26 cellular contexts compared by ENCODE assay signal in the genomic region with DNA sequence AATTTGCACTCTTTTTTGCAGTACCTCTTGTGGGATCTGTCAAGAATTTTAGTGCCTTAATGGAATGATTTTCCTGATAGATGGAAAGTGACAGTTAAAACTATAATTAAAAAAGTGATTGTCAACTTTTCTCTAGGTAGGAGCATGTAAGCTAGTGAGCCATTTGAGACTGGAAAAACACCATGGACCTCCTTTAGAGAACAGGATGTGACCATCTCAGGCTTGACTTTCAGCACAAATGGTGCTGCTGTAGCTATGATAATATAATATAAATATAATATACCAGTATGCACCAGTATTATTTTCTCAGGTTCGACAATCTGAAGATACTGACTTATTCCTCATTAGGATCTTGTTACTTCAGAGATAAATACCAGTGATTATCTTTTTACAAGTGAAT.
"Had no signal": no experiment of that assay in that cellular context is flagged by ENCODE, and none has a peak within 500 bp of the region (broad histone marks: within the 10 kb centered on the region; RNA-seq: fewer than 3 reads in every experiment).

No MANE protein-coding gene starts in this region.

- H3K4me1 ChIP-seq: esophagus squamous epithelium, gastrocnemius medialis, psoas muscle, right atrium auricular region, suprapubic skin had no signal

- ATAC-seq: activated naive CD4-positive, alpha-beta T cell treated with anti-CD3 and anti-CD28 coated beads, Interleukin-2, amount 50 U/mL, for 72 hours; activated T-cell treated with anti-CD3 and anti-CD28 coated beads, Interleukin-2, amount 50 U/mL, for 4 hours; gastrocnemius medialis; left ventricle myocardium superior; naive thymus-derived CD8-positive, alpha-beta T cell; psoas muscle; SK-N-SH treated with all-trans-retinoic acid at 6 μM for 48 hours had no signal

- H3K27ac Mint-ChIP-seq: activated naive CD4-positive, alpha-beta T cell treated with anti-CD3 and anti-CD28 coated beads, Interleukin-2, amount 50 U/mL, for 72 hours; endodermal cell; mesothelial cell of epicardium; stimulated activated naive CD8-positive, alpha-beta T cell treated with anti-CD3 and anti-CD28 coated beads, Interleukin-15, Interleukin-2, amounts not matched to agents 100 ng/mL and 50 ng/mL, for 24 hours had no signal

- H3K4me3 Mint-ChIP-seq: activated CD4-positive, alpha-beta memory T cell treated with anti-CD3 and anti-CD28 coated beads, Interleukin-2, amount 10 ng/mL, durations not matched to agents 7 days and 5 days; activated T-cell treated with anti-CD3 and anti-CD28 coated beads, Interleukin-2, amount 50 U/mL, for 4 hours; endodermal cell; mesothelial cell of epicardium; naive thymus-derived CD8-positive, alpha-beta T cell; stimulated activated naive CD8-positive, alpha-beta T cell treated with anti-CD3 and anti-CD28 coated beads, Interleukin-15, Interleukin-2, amounts not matched to agents 100 ng/mL and 50 ng/mL, for 24 hours had no signal

- H3K36me3 ChIP-seq: ovary had no signal

- DNase-seq: activated CD4-positive, alpha-beta memory T cell treated with anti-CD3 and anti-CD28 coated beads, Interleukin-2, amount 10 ng/mL, durations not matched to agents 7 days and 5 days; activated CD4-positive, alpha-beta T cell treated with anti-CD3 and anti-CD28 coated beads for 1 hour; activated gamma-delta T cell; activated T-cell treated with anti-CD3 and anti-CD28 coated beads, Interleukin-2, amount 50 U/mL, for 4 hours; amygdala; endodermal cell; esophagus squamous epithelium; gastrocnemius medialis; hippocampal formation; kidney glomerular epithelial cell; left ventricle myocardium superior; mammary epithelial cell; naive thymus-derived CD8-positive, alpha-beta T cell; ovary; psoas muscle; spleen; stimulated activated CD4-positive, alpha-beta T cell treated with anti-CD3 and anti-CD28 coated beads, Interleukin-4, amount 100 ng/mL, for 1 hour; T-helper 9 cell had no signal

- H3K27me3 Mint-ChIP-seq: activated CD4-positive, alpha-beta memory T cell treated with anti-CD3 and anti-CD28 coated beads, Interleukin-2, amount 10 ng/mL, durations not matched to agents 7 days and 5 days; naive thymus-derived CD8-positive, alpha-beta T cell; stimulated activated naive CD8-positive, alpha-beta T cell treated with anti-CD3 and anti-CD28 coated beads, Interleukin-15, Interleukin-2, amounts not matched to agents 100 ng/mL and 50 ng/mL, for 24 hours had no signal

- H3K9me3 Mint-ChIP-seq: activated CD4-positive, alpha-beta memory T cell treated with anti-CD3 and anti-CD28 coated beads, Interleukin-2, amount 10 ng/mL, durations not matched to agents 7 days and 5 days; activated naive CD4-positive, alpha-beta T cell treated with anti-CD3 and anti-CD28 coated beads, Interleukin-2, amount 50 U/mL, for 72 hours; activated T-cell treated with anti-CD3 and anti-CD28 coated beads, Interleukin-2, amount 50 U/mL, for 4 hours; endodermal cell; mesothelial cell of epicardium; naive thymus-derived CD8-positive, alpha-beta T cell; stimulated activated naive CD8-positive, alpha-beta T cell treated with anti-CD3 and anti-CD28 coated beads, Interleukin-15, Interleukin-2, amounts not matched to agents 100 ng/mL and 50 ng/mL, for 24 hours had no signal

- H3K9me3 ChIP-seq: esophagus squamous epithelium, gastrocnemius medialis, ovary, psoas muscle, right atrium auricular region, spleen, suprapubic skin, tibial nerve had no signal

- H3K27ac ChIP-seq: coronary artery, esophagus squamous epithelium, gastrocnemius medialis, psoas muscle, right atrium auricular region, spleen, suprapubic skin, tibial nerve had no signal

- H3K4me3 ChIP-seq: coronary artery, esophagus squamous epithelium, gastrocnemius medialis, ovary, psoas muscle, right atrium auricular region, spleen, suprapubic skin, tibial nerve had no signal

- H3K27me3 ChIP-seq: esophagus squamous epithelium, gastrocnemius medialis, ovary, right atrium auricular region, spleen, suprapubic skin, tibial nerve had no signal
